In the genomic region with DNA sequence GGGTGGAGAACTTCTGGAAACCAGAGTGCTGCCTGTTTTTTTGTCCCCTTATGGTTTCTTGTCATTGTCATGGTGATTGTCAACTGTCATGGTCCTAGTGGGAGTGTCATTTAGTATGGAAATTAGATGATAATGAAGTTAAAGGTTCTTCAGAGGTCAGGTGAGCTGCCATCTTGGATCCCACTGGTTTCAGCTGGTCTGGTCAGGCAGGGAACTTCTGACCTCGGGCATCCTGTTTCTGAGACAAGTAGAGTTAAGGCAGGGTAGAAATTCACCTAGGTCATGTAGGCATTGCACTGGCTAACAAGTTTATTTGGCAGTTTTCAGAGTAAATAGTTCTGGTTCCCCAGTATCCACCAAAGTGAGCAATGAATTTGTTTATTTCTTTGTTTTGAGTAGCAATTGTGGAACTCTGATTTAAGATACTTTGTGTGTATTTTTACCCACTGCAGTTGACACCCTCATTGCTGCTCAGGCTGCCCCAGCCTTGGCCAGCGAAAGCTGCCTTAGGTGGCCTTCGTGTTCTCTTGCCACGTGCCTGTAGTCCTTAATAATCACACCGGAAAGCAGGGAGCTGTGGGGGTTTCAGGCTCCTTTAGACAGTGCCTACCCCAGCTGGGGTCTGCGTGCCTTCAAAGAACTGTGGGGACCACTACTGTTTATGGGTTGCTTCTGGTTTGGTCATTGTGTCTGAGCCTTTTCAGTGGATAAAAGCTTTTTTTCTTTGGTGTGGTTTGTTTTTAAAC, we compare ENCODE assay signal across 17 cellular contexts. TPM values are rescaled to one million over a fixed set of nuclear protein-coding genes. Genes with fewer than 3 reads are reported as not detected.
DNase-seq lines count a peak whose midpoint lies in the region; ATAC-seq, FAIRE-seq and TF ChIP-seq lines count a peak whose summit lies in the region.
"Had no signal": no experiment of that assay in that cellular context is flagged by ENCODE, and none has a peak within 500 bp of the region (broad histone marks: within the 10 kb centered on the region; RNA-seq: fewer than 3 reads in every experiment).

No MANE protein-coding gene starts in this region.

- H3K9ac ChIP-seq in K562 (ENCODE audit: insufficient read depth in 1 of 2, low read depth in 2 of 2, low read length in 2 of 2), result no peak overlapping the region

- TF ChIP-seq EP300 in K562 (IDR thresholded peaks at IDR 0.05; ENCODE audit: low read length), result no peak

- peaks cover 86% of the 10 kb centered on the region for H3K4me1 Mint-ChIP-seq in T-helper 2 cell treated with Interferon-gamma antibody and Interleukin-4, amounts not matched to agents 5 μg/mL and 100 μg/mL, for 36 hours (ENCODE audit: low read depth)
- peaks cover 92% of the 10 kb centered on the region for H3K4me1 Mint-ChIP-seq in stimulated activated memory B cell treated with anti-CD40 and anti-IgM and Interleukin-4, amounts not matched to agents 10 μg/mL and 1 μg/mL and 100 μg/mL, for 72 hours

- TF ChIP-seq POLR2A in K562 (conservative IDR thresholded peaks at IDR 0.05), result no peak

- peaks cover 20% of the 10 kb centered on the region; the same call in 2 of the 3 replicates for H3K79me2 ChIP-seq in K562 (ENCODE audit: control insufficient read depth, insufficient read depth, low read length)

- H3K4me3 Mint-ChIP-seq in T-helper 2 cell treated with Interferon-gamma antibody and Interleukin-4, amounts not matched to agents 5 μg/mL and 100 μg/mL, for 36 hours, result peak overlapping the region; percentile 37
- H3K4me3 Mint-ChIP-seq in stimulated activated memory B cell treated with anti-CD40 and anti-IgM and Interleukin-4, amounts not matched to agents 10 μg/mL and 1 μg/mL and 100 μg/mL, for 72 hours, result no peak overlapping the region

- no peaks in the 10 kb centered on the region for H3K27me3 ChIP-seq in K562 (ENCODE audit: control insufficient read depth in 2 of 2, insufficient read depth in 2 of 2, low read length in 2 of 2)
- H3K27me3 ChIP-seq: ascending aorta had no signal

- ATAC-seq in K562 (peak; percentile 15), HG03378 (IDR thresholded peaks at IDR 0.05; ENCODE audit: unreplicated experiment) (no peak), GM18907 (IDR thresholded peaks at IDR 0.05; ENCODE audit: unreplicated experiment) (no peak)
- ATAC-seq in stimulated activated memory B cell treated with anti-CD40 and anti-IgM and Interleukin-4, amounts not matched to agents 10 μg/mL and 1 μg/mL and 100 μg/mL, for 72 hours, result no peak
- ATAC-seq: right cardiac atrium had no signal

- H3K9me3 Mint-ChIP-seq in T-helper 2 cell treated with Interferon-gamma antibody and Interleukin-4, amounts not matched to agents 5 μg/mL and 100 μg/mL, for 36 hours, result no peaks in the 10 kb centered on the region
- no peaks in the 10 kb centered on the region for H3K9me3 Mint-ChIP-seq in stimulated activated memory B cell treated with anti-CD40 and anti-IgM and Interleukin-4, amounts not matched to agents 10 μg/mL and 1 μg/mL and 100 μg/mL, for 72 hours

- peaks cover 18 to 53% of the 10 kb centered on the region in 2 experiments; a peak in 4 of 5 replicates for H3K4me1 ChIP-seq in K562 (replicated peaks in 1 of 2; ENCODE audit: control insufficient read depth in 2 of 2, insufficient read depth in 2 of 2, low read length in 2 of 2)

- DNase-seq in activated effector memory CD4-positive, alpha-beta T cell treated with anti-CD3 and anti-CD28 coated beads, Interleukin-2, amount 50 U/mL, for 16 hours, result peak; percentile 61
- DNase-seq in activated effector memory CD4-positive, alpha-beta T cell treated with Interleukin-2 at 50 U/mL for 16 hours, result no peak
- DNase-seq in T-helper 2 cell treated with Interferon-gamma antibody and Interleukin-4, amounts not matched to agents 5 μg/mL and 100 μg/mL, for 36 hours (ENCODE audit: low spot score), result no peak
- DNase-seq in K562 (ENCODE audit: extremely low read depth in 1 of 4, low spot score in 3 of 4) (no peak), SIG-M5 treated with dmso at 0.1 percent for 504 hours (lab: John Stamatoyannopoulos, UW; ENCODE audit: unreplicated experiment) (no peak)
- DNase-seq: COR-L47, hippocampal formation, kidney, mesendoderm, NCI-H187, NCI-H446, right cardiac atrium, RPMI8226 had no signal

- H3K9me1 ChIP-seq in K562 (ENCODE audit: control insufficient read depth, insufficient read depth, low read length), result no peaks in the 10 kb centered on the region

- no peak for TF ChIP-seq CTCF in K562 (IDR thresholded peaks at IDR 0.05 in 2 of 3, conservative IDR thresholded peaks at IDR 0.05 in 1 of 3; ENCODE audit: insufficient read depth in 2 of 3, low read depth in 1 of 3, low read length in 3 of 3)

- FAIRE-seq in K562 (lab: Jason Lieb, UNC), result no peak
- FAIRE-seq: kidney had no signal

- no peak overlapping the region for H3K4me3 ChIP-seq in K562
- H3K4me3 ChIP-seq: ascending aorta had no signal

- POLR2A ChIA-PET in K562 (lab: Yijun Ruan, JAX), result interaction anchor here (0.8 kb wide), 1 partner anchor 26 kb away, joined by 4 read pairs; no protein-coding TSS in a partner anchor

- WGBS in K562 (ENCODE audit: insufficient coverage, low coverage, missing lambda C conversion rate), result 73% methylated on average over 6 of the region's 6 CpGs

- in situ Hi-C loops in K562 (cut with MboI), result no loop called here

- H3K36me3 Mint-ChIP-seq in T-helper 2 cell treated with Interferon-gamma antibody and Interleukin-4, amounts not matched to agents 5 μg/mL and 100 μg/mL, for 36 hours (ENCODE audit: low read depth), result peaks cover 31% of the 10 kb centered on the region
- peaks cover 51% of the 10 kb centered on the region for H3K36me3 Mint-ChIP-seq in stimulated activated memory B cell treated with anti-CD40 and anti-IgM and Interleukin-4, amounts not matched to agents 10 μg/mL and 1 μg/mL and 100 μg/mL, for 72 hours

- intact Hi-C loops in K562 (cut with micrococcal nuclease), result no loop called here

- H3K36me3 ChIP-seq in K562 (ENCODE audit: control insufficient read depth, insufficient read depth, low read length), result no peaks in the 10 kb centered on the region
- H3K36me3 ChIP-seq: ascending aorta had no signal

- no peak overlapping the region for H3K4me2 ChIP-seq in K562 (ENCODE audit: insufficient read depth, low read length)

- H3K27me3 Mint-ChIP-seq in T-helper 2 cell treated with Interferon-gamma antibody and Interleukin-4, amounts not matched to agents 5 μg/mL and 100 μg/mL, for 36 hours (ENCODE audit: low read depth), result no peaks in the 10 kb centered on the region
- H3K27me3 Mint-ChIP-seq in stimulated activated memory B cell treated with anti-CD40 and anti-IgM and Interleukin-4, amounts not matched to agents 10 μg/mL and 1 μg/mL and 100 μg/mL, for 72 hours, result no peaks in the 10 kb centered on the region

- no TSS peak for BruUV-seq in K562 (replicated peaks; lab: Mats Ljungman, UMichigan)

- no peak overlapping the region for H2AFZ ChIP-seq in K562 (ENCODE audit: low read depth, low read length)

- H4K20me1 ChIP-seq in K562 (replicated peaks; ENCODE audit: control insufficient read depth, insufficient read depth, low read length), result no peaks in the 10 kb centered on the region; the same call in 1 of the 2 replicates

- H3K27ac Mint-ChIP-seq in T-helper 2 cell treated with Interferon-gamma antibody and Interleukin-4, amounts not matched to agents 5 μg/mL and 100 μg/mL, for 36 hours, result peak overlapping the region; percentile 64
- peak overlapping the region; percentile 87 for H3K27ac Mint-ChIP-seq in stimulated activated memory B cell treated with anti-CD40 and anti-IgM and Interleukin-4, amounts not matched to agents 10 μg/mL and 1 μg/mL and 100 μg/mL, for 72 hours

- no peaks in the 10 kb centered on the region for H3K9me3 ChIP-seq in K562 (replicated peaks; ENCODE audit: control insufficient read depth, insufficient read depth, low read depth, low read length)
- H3K9me3 ChIP-seq: ascending aorta had no signal

- TF ChIP-seq RAD21 in K562 (CRISPR knock-in tag; conservative IDR thresholded peaks at IDR 0.05 in 1 of 2, IDR thresholded peaks at IDR 0.05 in 1 of 2), result no peak

- CTCF ChIA-PET in K562 (lab: Yijun Ruan, JAX; ENCODE audit: low intra/inter-chr PET ratio), result no interaction called here

- H3K27ac ChIP-seq in K562 (ENCODE audit: extremely low read depth, low read depth, low read length), result peak overlapping the region; percentile 42; the same call in 1 of the 3 replicates
- H3K27ac ChIP-seq: ascending aorta had no signal

TF ChIP-seq in K562, 482 proteins besides CTCF, POLR2A, EP300 and RAD21 (continues in another document):
- no peak for TF ChIP-seq TBL1XR1 (IDR thresholded peaks at IDR 0.05; ENCODE audit: low read length in 2 of 2)
- no peak for TF ChIP-seq ZNF146 (CRISPR knock-in tag; IDR thresholded peaks at IDR 0.05; ENCODE audit: unreplicated experiment)
- no peak for TF ChIP-seq GABPB1 (CRISPR knock-in tag; IDR thresholded peaks at IDR 0.05)
- no peak for TF ChIP-seq LEF1 (IDR thresholded peaks at IDR 0.05)
- TF ChIP-seq CBX5 (IDR thresholded peaks at IDR 0.05; ENCODE audit: borderline replicate concordance, low read depth), result no peak

RNA-seq across cellular contexts. Expression of a gene that starts 48.7 kb away (rescaled TPM):
- total RNA-seq in K562 (2011; cell fraction: chromatin; rRNA removed; ENCODE audit: low replicate concordance), result 6.2 and 7.3 TPM in 2 replicates
- 5.0 and 5.1 TPM in 2 replicates for total RNA-seq in K562 (2011; cell fraction: nucleolus; rRNA removed)
- total RNA-seq in K562 (2011; cell fraction: nucleoplasm; rRNA removed), result 4.7 and 4.8 TPM in 2 replicates
- total RNA-seq in K562 (2014; rRNA removed) (23.2 and 24.6 TPM in 2 replicates), K562 (2014; rRNA removed; fragmentation: Illumina TruSeq; extraction: Trizol) (8.6 and 10.8 TPM in 2 replicates), K562 (2015; rRNA removed; fragmentation: Illumina TruSeq; extraction: Trizol) (19.6 and 21.4 TPM in 2 replicates), K562 (2021) (25.8 and 27.9 TPM in 2 replicates)
- polyA plus RNA-seq in K562 (2011; rRNA removed) (4.5 and 4.8 TPM in 2 replicates), K562 (2014; fragmentation: Illumina TruSeq; extraction: Trizol) (15.9 and 21.9 TPM in 2 replicates), K562 (2014; fragmentation: Nextera tagmentation; extraction: Ambion mirVana) (1 to 10 TPM in 1 of 2 experiments, under 1 TPM in 1; 0.90 to 1.8 TPM), K562 (2014; rRNA removed) (24.3 and 26.3 TPM in 2 replicates)
- 4.3 and 7.8 TPM in 2 replicates for polyA plus RNA-seq in K562 (2011; cell fraction: cytosol; rRNA removed)
- 3.6 and 5.1 TPM in 2 replicates for polyA plus RNA-seq in K562 (2011; cell fraction: nucleus; rRNA removed)
- polyA plus RNA-seq in K562 (2012), result 27.1 and 38.2 TPM in 2 replicates
- 4.3 and 7.2 TPM in 2 replicates for polyA minus RNA-seq in K562 (2011; rRNA and poly(A)+ RNA removed)
- polyA minus RNA-seq in K562 (2011; cell fraction: cytosol; rRNA and poly(A)+ RNA removed), result 2.0 and 2.6 TPM in 2 replicates
- polyA minus RNA-seq in K562 (2011; cell fraction: nucleus; rRNA and poly(A)+ RNA removed), result 4.7 and 5.4 TPM in 2 replicates
